22 cellular contexts compared by ENCODE assay signal in genomic region chr5:477871-478270, GRCh38. TPM values are rescaled to one million over a fixed set of nuclear protein-coding genes. Genes with fewer than 3 reads are reported as not detected.
DNase-seq lines count a peak whose midpoint lies in the region; ATAC-seq and TF ChIP-seq lines count a peak whose summit lies in the region.
"Had no signal": no experiment of that assay in that cellular context is flagged by ENCODE, and none has a peak within 500 bp of the region (broad histone marks: within the 10 kb centered on the region; RNA-seq: fewer than 3 reads in every experiment).

No MANE protein-coding gene starts in this region.

- peaks cover 0 to 5% of the 10 kb centered on the region in 2 donors for H3K4me1 Mint-ChIP-seq in immature natural killer cell
- peaks cover 4% of the 10 kb centered on the region for H3K4me1 Mint-ChIP-seq in activated CD8-positive, alpha-beta T cell treated with anti-CD3 and anti-CD28 coated beads, Interleukin-2, amount 10 ng/mL, durations not matched to agents 7 days and 5 days (ENCODE audit: low read depth)

- no peak overlapping the region for H3K4ac ChIP-seq in neuronal stem cell (ENCODE audit: low read length)

- H2AFZ ChIP-seq in neuronal stem cell (ENCODE audit: low read length) = no peak overlapping the region
- H2AFZ ChIP-seq: GM23248 had no signal

- H3K36me3 ChIP-seq in BLaER1 treated with 17β-estradiol and CSF1 and Interleukin-3, amounts not matched to agents 10 nM and 100 nM = no peaks in the 10 kb centered on the region
- H3K36me3 ChIP-seq in neuronal stem cell (replicated peaks in 1 of 2; ENCODE audit: control insufficient read depth in 2 of 2, insufficient read depth in 2 of 2, low read length in 2 of 2) = no peaks in the 10 kb centered on the region
- H3K36me3 ChIP-seq: BE2C had no signal

- POLR2A ChIA-PET in RWPE1 (lab: Yijun Ruan, JAX; ENCODE audit: low non-redundant PET) = no interaction called here
- POLR2A ChIA-PET in activated CD8-positive, alpha-beta T cell treated with anti-CD3 and anti-CD28 coated beads, Interleukin-2, amount 10 ng/mL, durations not matched to agents 7 days and 5 days (lab: Charles Lee) = no interaction called here

- no peak overlapping the region for H3K27ac ChIP-seq in right cardiac atrium (ENCODE audit: low read length)
- no peak overlapping the region for H3K27ac ChIP-seq in BLaER1 treated with 17β-estradiol and CSF1 and Interleukin-3, amounts not matched to agents 10 nM and 100 nM
- H3K27ac ChIP-seq in RWPE1 = peak overlapping the region; percentile 5
- no peak overlapping the region for H3K27ac ChIP-seq in neuronal stem cell (replicated peaks; ENCODE audit: low read length)
- H3K27ac ChIP-seq: 22Rv1, A549, C4-2B, GM23248 had no signal

- H3K14ac ChIP-seq in neuronal stem cell (ENCODE audit: low read length) = peak overlapping the region; percentile 71

- no peak overlapping the region for H2BK15ac ChIP-seq in neuronal stem cell (ENCODE audit: low read length)

- no peak overlapping the region for H3K18ac ChIP-seq in neuronal stem cell (ENCODE audit: low read length)

- H4K91ac ChIP-seq in neuronal stem cell (ENCODE audit: low read depth, low read length, poor library complexity) = no peak overlapping the region

- DNase-seq in right cardiac atrium (peak in 2 of 3 donors; percentile 41 to 49), left ventricle myocardium superior (no peak), RWPE1 (ENCODE audit: low spot score) (no peak), neuronal stem cell (ENCODE audit: low spot score) (no peak), SW 1271 (lab: John Stamatoyannopoulos, UW) (no peak), immature natural killer cell (no peak)
- no peak for DNase-seq in activated CD8-positive, alpha-beta T cell treated with anti-CD3 and anti-CD28 coated beads, Interleukin-2, amount 10 ng/mL, durations not matched to agents 7 days and 5 days
- DNase-seq: ACHN; AML-193; BE2C; Caco-2; CD4-positive, CD25-positive, alpha-beta regulatory T cell; CD8-positive, alpha-beta T cell; DMS153; DND-41; GM23248; H7; HCEC 1CT had no signal

- intact Hi-C loops in right cardiac atrium (cut with DNase I) (no loop called here), left ventricle myocardium superior (cut with micrococcal nuclease) (no loop called here)

- H3K4me3 Mint-ChIP-seq in immature natural killer cell = no peak overlapping the region
- H3K4me3 Mint-ChIP-seq in activated CD8-positive, alpha-beta T cell treated with anti-CD3 and anti-CD28 coated beads, Interleukin-2, amount 10 ng/mL, durations not matched to agents 7 days and 5 days = no peak overlapping the region
- H3K4me3 Mint-ChIP-seq: CD8-positive, alpha-beta T cell had no signal

- no peak overlapping the region for H4K8ac ChIP-seq in neuronal stem cell (ENCODE audit: low read depth, low read length)

- H3K9ac ChIP-seq in BLaER1 treated with 17β-estradiol and CSF1 and Interleukin-3, amounts not matched to agents 10 nM and 100 nM = 0 out of 22 replicates have a peak overlapping the region, but pooled peaks of 1 of the 11 experiments have one; percentile 29
- H3K9ac ChIP-seq in neuronal stem cell (ENCODE audit: low read depth, low read length, poor library complexity) = peak overlapping the region; percentile 21
- H3K9ac ChIP-seq: GM23248 had no signal

- H3K36me3 Mint-ChIP-seq in immature natural killer cell = no peaks in the 10 kb centered on the region
- H3K36me3 Mint-ChIP-seq in activated CD8-positive, alpha-beta T cell treated with anti-CD3 and anti-CD28 coated beads, Interleukin-2, amount 10 ng/mL, durations not matched to agents 7 days and 5 days (ENCODE audit: low read depth) = no peaks in the 10 kb centered on the region
- H3K36me3 Mint-ChIP-seq: CD4-positive, CD25-positive, alpha-beta regulatory T cell; CD8-positive, alpha-beta T cell had no signal

- H3K9me3 ChIP-seq in right cardiac atrium (ENCODE audit: control insufficient read depth, low read length) (no peaks in the 10 kb centered on the region), neuronal stem cell (replicated peaks in 1 of 2; ENCODE audit: control insufficient read depth in 2 of 2, insufficient read depth in 1 of 2, low read depth in 1 of 2, low read length in 2 of 2) (no peaks in the 10 kb centered on the region)
- no peaks in the 10 kb centered on the region for H3K9me3 ChIP-seq in BLaER1 treated with 17β-estradiol and CSF1 and Interleukin-3, amounts not matched to agents 10 nM and 100 nM (replicated peaks in 1 of 11)
- H3K9me3 ChIP-seq: A549, BE2C, Caco-2 had no signal

- no peaks in the 10 kb centered on the region for H3K9me3 Mint-ChIP-seq in immature natural killer cell
- H3K9me3 Mint-ChIP-seq in activated CD8-positive, alpha-beta T cell treated with anti-CD3 and anti-CD28 coated beads, Interleukin-2, amount 10 ng/mL, durations not matched to agents 7 days and 5 days (ENCODE audit: insufficient read depth) = no peaks in the 10 kb centered on the region
- H3K9me3 Mint-ChIP-seq: CD4-positive, CD25-positive, alpha-beta regulatory T cell; CD8-positive, alpha-beta T cell had no signal

- WGBS in right cardiac atrium = 77% methylated on average over 13 of the region's 13 CpGs
- no CpG with 5 or more reads among the region's 13 CpGs for WGBS in neuronal stem cell (ENCODE audit: extremely low coverage in 2 of 2, insufficient read length in 2 of 2, insufficient replicate concordance in 1 of 2), 2 donors

- no peak overlapping the region for H3K23ac ChIP-seq in neuronal stem cell (ENCODE audit: low read depth, low read length, poor library complexity)

- no peak overlapping the region for H3K4me3 ChIP-seq in right cardiac atrium (ENCODE audit: low read length)
- H3K4me3 ChIP-seq in BLaER1 treated with 17β-estradiol and CSF1 and Interleukin-3, amounts not matched to agents 10 nM and 100 nM = no peak overlapping the region
- H3K4me3 ChIP-seq in neuronal stem cell (ENCODE audit: low read length in 2 of 2) = no peak overlapping the region
- H3K4me3 ChIP-seq: A549, GM23248 had no signal

- H4K20me1 ChIP-seq in BLaER1 treated with 17β-estradiol and CSF1 and Interleukin-3, amounts not matched to agents 10 nM and 100 nM = peaks cover 5 to 74% (median 61%) of the 10 kb centered on the region in 11 experiments; a peak in 20 of 22 replicates

- H3K27me3 ChIP-seq in right cardiac atrium (ENCODE audit: control insufficient read depth, insufficient read depth) = no peaks in the 10 kb centered on the region
- H3K27me3 ChIP-seq in BLaER1 treated with 17β-estradiol and CSF1 and Interleukin-3, amounts not matched to agents 10 nM and 100 nM = peaks cover 40 to 87% (median 56%) of the 10 kb centered on the region in 11 experiments
- H3K27me3 ChIP-seq in neuronal stem cell (ENCODE audit: control insufficient read depth in 3 of 3, insufficient read depth in 3 of 3, low read depth in 1 of 3, low read length in 3 of 3) = peaks cover 0 to 33% (median 8%) of the 10 kb centered on the region in 3 experiments

- TF ChIP-seq CTCF in RWPE1 (conservative IDR thresholded peaks at IDR 0.05; ENCODE audit: low read depth) = no peak

- H2BK5ac ChIP-seq in neuronal stem cell (ENCODE audit: low read length) = no peak overlapping the region

- no peak overlapping the region for H2AK5ac ChIP-seq in neuronal stem cell (ENCODE audit: low read depth, low read length)

- H2BK120ac ChIP-seq in neuronal stem cell (ENCODE audit: low read depth, low read length) = no peak overlapping the region

- H3K4me2 ChIP-seq in BLaER1 treated with 17β-estradiol and CSF1 and Interleukin-3, amounts not matched to agents 10 nM and 100 nM = peak overlapping the region in 8 of 11 experiments; percentile 73 to 94 (median 86); a peak in 12 of 22 replicates
- H3K4me2 ChIP-seq in neuronal stem cell (ENCODE audit: insufficient read depth, low read length, poor library complexity, severe bottlenecking) = no peak overlapping the region
- H3K4me2 ChIP-seq: A549 had no signal

- peaks cover 2% of the 10 kb centered on the region for H3K79me1 ChIP-seq in neuronal stem cell (ENCODE audit: low read depth, low read length)

- ATAC-seq in right cardiac atrium (no peak), left ventricle myocardium superior (no peak)
- no peak for ATAC-seq in activated CD8-positive, alpha-beta T cell treated with anti-CD3 and anti-CD28 coated beads, Interleukin-2, amount 10 ng/mL, durations not matched to agents 7 days and 5 days
- ATAC-seq: A549; CD8-positive, alpha-beta T cell had no signal

- H3K4me1 ChIP-seq in right cardiac atrium (ENCODE audit: control insufficient read depth, insufficient read depth, low read length) = no peaks in the 10 kb centered on the region
- H3K4me1 ChIP-seq in BLaER1 treated with 17β-estradiol and CSF1 and Interleukin-3, amounts not matched to agents 10 nM and 100 nM = peaks cover 9 to 79% (median 58%) of the 10 kb centered on the region in 10 experiments
- H3K4me1 ChIP-seq in neuronal stem cell (ENCODE audit: control insufficient read depth in 2 of 2, insufficient read depth in 1 of 2, low read depth in 1 of 2, low read length in 2 of 2) = peaks cover 4 to 5% of the 10 kb centered on the region in 2 donors
- H3K4me1 ChIP-seq: BE2C, Caco-2 had no signal

- H2BK12ac ChIP-seq in neuronal stem cell (ENCODE audit: low read length) = no peak overlapping the region

- CTCF ChIA-PET in RWPE1 (lab: Yijun Ruan, JAX) = interaction anchor here (1.8 kb wide), 1 partner anchor 31 kb away, joined by 5 read pairs; no protein-coding TSS in a partner anchor
- CTCF ChIA-PET in activated CD8-positive, alpha-beta T cell treated with anti-CD3 and anti-CD28 coated beads, Interleukin-2, amount 10 ng/mL, durations not matched to agents 7 days and 5 days (lab: Charles Lee) = no interaction called here

- no peak overlapping the region for H3K27ac Mint-ChIP-seq in immature natural killer cell
- no peak overlapping the region for H3K27ac Mint-ChIP-seq in activated CD8-positive, alpha-beta T cell treated with anti-CD3 and anti-CD28 coated beads, Interleukin-2, amount 10 ng/mL, durations not matched to agents 7 days and 5 days
- H3K27ac Mint-ChIP-seq: CD4-positive, CD25-positive, alpha-beta regulatory T cell; CD8-positive, alpha-beta T cell had no signal

- peaks cover 0 to 5% (median 0%) of the 10 kb centered on the region in 3 donors for H3K27me3 Mint-ChIP-seq in immature natural killer cell (ENCODE audit: low read depth in 3 of 3)
- peaks cover 5% of the 10 kb centered on the region for H3K27me3 Mint-ChIP-seq in activated CD8-positive, alpha-beta T cell treated with anti-CD3 and anti-CD28 coated beads, Interleukin-2, amount 10 ng/mL, durations not matched to agents 7 days and 5 days (ENCODE audit: low read depth)

RNA-seq across cellular contexts. Expression of gene EXOC3, which starts 34.9 kb away (rescaled TPM):
- total RNA-seq in right cardiac atrium (10 to 100 TPM; 42.4 to 50.2 (median 46.5) TPM), left ventricle myocardium superior (49.1 TPM)
- polyA plus RNA-seq in right cardiac atrium (30.1 TPM), immature natural killer cell (10 to 100 TPM; 22.6 to 43.9 (median 34.0) TPM)
- 18.9 TPM for polyA plus RNA-seq in neuronal stem cell (2013, experiment 1 of 2)
- polyA plus RNA-seq in neuronal stem cell (2013, experiment 2 of 2) = 18.7 TPM
- 10 to 100 TPM; 62.2 to 62.3 TPM for total RNA-seq in activated CD8-positive, alpha-beta T cell treated with anti-CD3 and anti-CD28 coated beads, Interleukin-2, amount 10 ng/mL, durations not matched to agents 7 days and 5 days

RNA-seq across cellular contexts. Expression of gene SLC9A3, which starts 46.4 kb away (rescaled TPM):
- total RNA-seq in right cardiac atrium (1 to 10 TPM in 2 of 4 donors, under 1 TPM in 2; 0.94 to 1.1 (median 0.99) TPM), left ventricle myocardium superior (1.3 TPM)
- polyA plus RNA-seq in right cardiac atrium (1.1 TPM), immature natural killer cell (1 to 10 TPM in 2 of 3 donors, under 1 TPM in 1; 0.66 to 1.7 (median 1.5) TPM)
- 3.3 TPM for polyA plus RNA-seq in neuronal stem cell (2013, experiment 1 of 2)
- polyA plus RNA-seq in neuronal stem cell (2013, experiment 2 of 2) = 3.2 TPM
- 1 to 10 TPM; 1.6 to 1.9 TPM for total RNA-seq in activated CD8-positive, alpha-beta T cell treated with anti-CD3 and anti-CD28 coated beads, Interleukin-2, amount 10 ng/mL, durations not matched to agents 7 days and 5 days

Comparison
In these comparisons a context has a peak if more than half of its experiments do, and no peak if none do; other contexts are left out.
1. DNase-seq: peak in right cardiac atrium (2 of 3); none in left ventricle myocardium superior (single experiment), RWPE1 (single experiment), neuronal stem cell (single experiment), SW 1271 (0 of 2), immature natural killer cell (0 of 3) and activated CD8-positive, alpha-beta T cell treated with anti-CD3 and anti-CD28 coated beads, Interleukin-2, amount 10 ng/mL, durations not matched to agents 7 days and 5 days (single experiment).